Comparison of ENCODE assay signal across 8 cellular contexts in the genomic region with DNA sequence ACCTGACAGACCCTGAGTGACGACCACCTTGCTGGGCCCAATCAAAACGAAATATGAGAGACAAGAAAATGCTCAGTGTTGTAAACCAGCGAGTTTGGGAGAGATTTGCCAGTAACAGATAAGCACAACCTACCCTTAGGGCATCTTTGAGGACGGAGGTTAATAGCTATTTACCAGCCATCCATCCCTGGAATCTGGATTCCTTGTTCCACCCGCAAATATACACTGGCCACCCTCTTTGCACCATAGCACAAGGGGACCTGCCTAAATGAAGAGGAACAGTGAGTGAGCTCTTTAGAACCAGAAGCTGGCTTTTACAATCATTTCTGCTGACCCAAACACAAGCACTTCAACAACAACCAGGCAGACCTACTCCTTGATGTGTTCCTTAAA. TPM values are rescaled to one million over a fixed set of nuclear protein-coding genes. Genes with fewer than 3 reads are reported as not detected.
DNase-seq lines count a peak whose midpoint lies in the region; ATAC-seq and TF ChIP-seq lines count a peak whose summit lies in the region.

No MANE protein-coding gene starts in this region.

- intact Hi-C loops in A673 (cut with micrococcal nuclease; ENCODE audit: unreplicated experiment), result no loop called here

- no TSS peak for BruUV-seq in A673 (replicated peaks; lab: Mats Ljungman, UMichigan)

- H3K9ac ChIP-seq in mucosa of rectum (ENCODE audit: low read depth in 1 of 2, low read length in 2 of 2), result peak overlapping the region in 1 of 2 donors; percentile 58

- POLR2A ChIA-PET in A673 (lab: Charles Lee; ENCODE audit: low non-redundant PET), result no interaction called here

- ATAC-seq in HG03460 (IDR thresholded peaks at IDR 0.05; ENCODE audit: unreplicated experiment), result peak; percentile 8
- no peak for ATAC-seq in GM19035 (IDR thresholded peaks at IDR 0.05; ENCODE audit: unreplicated experiment)

- DNase-seq in A673 (ENCODE audit: low spot score), result no peak
- DNase-seq in cerebellar cortex (ENCODE audit: low spot score), result peak; percentile 1
- DNase-seq in SHP77 treated with DMSO at 0.1 percent for 48 hours (lab: John Stamatoyannopoulos, UW), result no peak
- no peak for DNase-seq in SK-N-DZ (ENCODE audit: low spot score)
- no peak for DNase-seq in GDM1 (lab: John Stamatoyannopoulos, UW)

- H3K4me1 ChIP-seq in A673 (ENCODE audit: insufficient read depth, low read length, poor library complexity, severe bottlenecking) (peaks cover 5% of the 10 kb centered on the region), mucosa of rectum (ENCODE audit: control insufficient read depth in 2 of 2, insufficient read depth in 2 of 2, low read length in 2 of 2) (peaks cover 11 to 17% of the 10 kb centered on the region in 2 donors)

- peak overlapping the region; percentile 65 for H3K4me3 ChIP-seq in A673 (ENCODE audit: low read depth, low read length, poor library complexity, severe bottlenecking)
- peak overlapping the region; percentile 69 to 75 for H3K4me3 ChIP-seq in mucosa of rectum (ENCODE audit: low read length in 2 of 2)

- H3K36me3 ChIP-seq in A673 (ENCODE audit: insufficient read depth, low read length, poor library complexity, severe bottlenecking) (no peaks in the 10 kb centered on the region), mucosa of rectum (ENCODE audit: control insufficient read depth in 2 of 2, insufficient read depth in 2 of 2, low read length in 2 of 2) (no peaks in the 10 kb centered on the region)

- H3K27ac ChIP-seq in A673 (ENCODE audit: low read depth, low read length, poor library complexity, severe bottlenecking) (no peak overlapping the region), mucosa of rectum (ENCODE audit: low read depth in 2 of 2, low read length in 2 of 2) (peak overlapping the region in 1 of 2 donors; percentile 57)

- H3K27me3 ChIP-seq in A673 (replicated peaks; ENCODE audit: insufficient read depth, low read depth, low read length, poor library complexity) (no peaks in the 10 kb centered on the region), mucosa of rectum (ENCODE audit: control insufficient read depth in 2 of 2, insufficient read depth in 2 of 2, low read length in 2 of 2) (peaks cover 0 to 2% of the 10 kb centered on the region in 2 donors)

- CTCF ChIA-PET in A673 (lab: Charles Lee), result no interaction called here

- H3K9me3 ChIP-seq in A673 (ENCODE audit: low read depth, low read length, poor library complexity, severe bottlenecking) (no peaks in the 10 kb centered on the region), mucosa of rectum (ENCODE audit: control insufficient read depth in 2 of 2, low read length in 2 of 2) (no peaks in the 10 kb centered on the region)

- no peak for TF ChIP-seq CTCF in A673 (conservative IDR thresholded peaks at IDR 0.05; ENCODE audit: low read depth, low read length)

RNA-seq across cellular contexts. Expression of gene MPP1, which starts 0.7 kb away (rescaled TPM):
- total RNA-seq in A673 (2021), result 10.4 and 14.8 TPM in 2 replicates
- 16.3 and 19.3 TPM in 2 replicates for polyA plus RNA-seq in SK-N-DZ (2014; cell fraction: cytosol; rRNA removed)
- 32.4 and 33.4 TPM in 2 replicates for polyA plus RNA-seq in SK-N-DZ (2014; cell fraction: nucleus; rRNA removed)

RNA-seq across cellular contexts. Expression of gene SMIM9, which starts 29.9 kb away (rescaled TPM):
- not detected in 2 replicates for total RNA-seq in A673 (2021)
- polyA plus RNA-seq in SK-N-DZ (2014; cell fraction: cytosol; rRNA removed), result not detected in 2 replicates
- polyA plus RNA-seq in SK-N-DZ (2014; cell fraction: nucleus; rRNA removed), result not detected in 2 replicates

RNA-seq across cellular contexts. Expression of gene DKC1, which starts 41.9 kb away (rescaled TPM):
- 138 and 158 TPM in 2 replicates for total RNA-seq in A673 (2021)
- 74.1 and 79.4 TPM in 2 replicates for polyA plus RNA-seq in SK-N-DZ (2014; cell fraction: cytosol; rRNA removed)
- 120 and 130 TPM in 2 replicates for polyA plus RNA-seq in SK-N-DZ (2014; cell fraction: nucleus; rRNA removed)

RNA-seq across cellular contexts. Expression of gene GAB3, which starts 53.7 kb away (rescaled TPM):
- total RNA-seq in A673 (2021), result 0.09 and 0.31 TPM in 2 replicates
- 0.16 TPM in 1 of 2 replicates, not detected in the other for polyA plus RNA-seq in SK-N-DZ (2014; cell fraction: cytosol; rRNA removed)
- polyA plus RNA-seq in SK-N-DZ (2014; cell fraction: nucleus; rRNA removed), result 0.07 and 0.38 TPM in 2 replicates
